26 cellular contexts compared by ENCODE assay signal in the genomic region with DNA sequence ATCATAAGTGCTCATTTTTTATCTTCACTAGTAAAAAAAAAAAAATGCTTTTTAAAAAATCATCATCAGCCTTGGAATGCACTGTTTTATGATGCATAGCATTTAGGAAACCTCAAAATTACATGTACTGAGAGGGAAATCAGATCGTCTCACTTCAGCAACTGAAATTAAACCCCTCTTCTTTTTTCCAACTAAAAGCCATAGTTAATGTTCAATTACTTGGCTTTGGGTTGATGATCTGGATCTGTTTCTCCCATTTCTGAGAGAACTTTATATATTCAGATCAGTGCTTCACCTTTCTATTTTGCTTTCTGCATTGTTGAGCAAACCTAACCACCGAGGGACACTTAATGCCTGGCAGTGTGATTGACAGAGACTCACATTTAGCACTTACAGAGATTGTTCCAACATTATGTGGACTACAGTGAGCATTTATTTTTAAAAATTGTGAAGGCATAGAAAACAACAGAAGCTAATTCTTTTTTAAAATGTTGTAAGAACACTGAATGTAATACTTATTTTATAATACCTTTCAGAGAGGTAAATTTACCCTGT.
DNase-seq lines count a peak whose midpoint lies in the region; ATAC-seq and TF ChIP-seq lines count a peak whose summit lies in the region.
"Had no signal": no experiment of that assay in that cellular context is flagged by ENCODE, and none has a peak within 500 bp of the region (broad histone marks: within the 10 kb centered on the region; RNA-seq: fewer than 3 reads in every experiment).

No MANE protein-coding gene starts in this region.

- H3K79me1 ChIP-seq in IMR-90 (ENCODE audit: low read depth in 1 of 2, low read length in 2 of 2), result no peaks in the 10 kb centered on the region

- POLR2A ChIA-PET in IMR-90 (lab: Charles Lee; ENCODE audit: unreplicated experiment) (no interaction called here), WTC11 (lab: Charles Lee) (no interaction called here)

- H3K36me3 Mint-ChIP-seq in WTC11 (no peaks in the 10 kb centered on the region), nephron progenitor cell (ENCODE audit: low read depth) (no peaks in the 10 kb centered on the region)

- TF ChIP-seq RAD21 in IMR-90 (IDR thresholded peaks at IDR 0.05; ENCODE audit: low read length), result no peak

- no peak overlapping the region for H4K91ac ChIP-seq in IMR-90 (ENCODE audit: insufficient read depth, low read depth, low read length)

- in situ Hi-C loops in IMR-90 (cut with MboI; ENCODE audit: low sequenced_read_pairs), result no loop called here

- ATAC-seq in IMR-90 (ENCODE audit: low read depth), result no peak
- no peak for ATAC-seq in WTC11
- ATAC-seq: A549, HepG2, K562 had no signal

- no peak overlapping the region for H3K56ac ChIP-seq in IMR-90 (ENCODE audit: extremely low read depth, insufficient read depth, low read length)

- H2AFZ ChIP-seq in IMR-90 (replicated peaks; ENCODE audit: low read length, poor library complexity) (no peak overlapping the region), osteoblast (ENCODE audit: low read length) (no peak overlapping the region)

- H3K4me1 Mint-ChIP-seq in WTC11 (peaks cover 23% of the 10 kb centered on the region), nephron progenitor cell (peaks cover 19% of the 10 kb centered on the region)

- CTCF ChIA-PET in IMR-90 (lab: Yijun Ruan, JAX), result no interaction called here
- CTCF ChIA-PET in WTC11 (lab: Charles Lee), result no interaction called here

- H3K4me1 ChIP-seq in IMR-90 (ENCODE audit: control insufficient read depth, insufficient read depth, low read length) (peaks cover 7% of the 10 kb centered on the region; the same call in 1 of the 2 replicates), osteoblast (ENCODE audit: insufficient read depth, low read length) (peaks cover 17% of the 10 kb centered on the region), tibial artery (peaks cover 0 to 77% (median 16%) of the 10 kb centered on the region in 4 donors)
- H3K4me1 ChIP-seq: A549; BLaER1 treated with 17β-estradiol and CSF1 and Interleukin-3, amounts not matched to agents 10 nM and 100 nM; SJSA1 had no signal

- H3K23ac ChIP-seq in IMR-90 (ENCODE audit: low read depth, low read length), result no peak overlapping the region

- H3K4ac ChIP-seq in IMR-90 (ENCODE audit: low read depth, low read length), result no peak overlapping the region

- TF ChIP-seq CTCF in IMR-90 (conservative IDR thresholded peaks at IDR 0.05; ENCODE audit: low read depth, low read length) (no peak), kidney epithelial cell (IDR thresholded peaks at IDR 0.05; ENCODE audit: insufficient read depth, low read length, poor library complexity, severe bottlenecking) (no peak), osteoblast (IDR thresholded peaks at IDR 0.05; ENCODE audit: extremely low read depth, low read depth, low read length) (no peak), tibial artery (IDR thresholded peaks at IDR 0.05) (no peak), WTC11 (IDR thresholded peaks at IDR 0.05) (no peak), nephron progenitor cell (IDR thresholded peaks at IDR 0.05) (no peak)

- H4K5ac ChIP-seq in IMR-90 (ENCODE audit: low read depth, low read length), result no peak overlapping the region

- H2BK5ac ChIP-seq in IMR-90 (ENCODE audit: low read depth, low read length, poor library complexity, severe bottlenecking), result no peak overlapping the region

- dilution Hi-C loops in IMR-90 (cut with HindIII; ENCODE audit: low sequenced_read_pairs, unreplicated experiment), result no loop called here

- no peak overlapping the region for H2AK9ac ChIP-seq in IMR-90 (replicated peaks; ENCODE audit: low read depth, low read length, poor library complexity)

- no peaks in the 10 kb centered on the region for H3K79me2 ChIP-seq in osteoblast (ENCODE audit: insufficient read depth, low read length)

- peaks cover 2% of the 10 kb centered on the region; the same call in 1 of the 2 replicates for H3K9me1 ChIP-seq in IMR-90 (ENCODE audit: insufficient read depth, low read length)

- H2BK15ac ChIP-seq in IMR-90 (ENCODE audit: low read depth, low read length), result peak overlapping the region; percentile 74; the same call in 1 of the 3 replicates

- BruUV-seq in IMR-90 (replicated peaks; lab: Mats Ljungman, UMichigan), result no TSS peak

- DNase-seq in IMR-90, result no peak
- peak; percentile 26 for DNase-seq in kidney epithelial cell (ENCODE audit: low read depth)
- no peak for DNase-seq in osteoblast (ENCODE audit: insufficient read length, low spot score, missing footprints)
- DNase-seq in tibial artery, result no peak
- DNase-seq in WTC11 (ENCODE audit: low spot score), result no peak
- DNase-seq in NCI-H187 (lab: John Stamatoyannopoulos, UW), result no peak
- DNase-seq in nephron progenitor cell, result no peak
- DNase-seq: AML-193; CD4-positive, alpha-beta T cell; DMS53; GF-D8; Kasumi-1; NCI-H1092 treated with DMSO at 0.1 percent for 48 hours; NCI-H1436; NCI-H187 treated with DMSO at 0.1 percent for 48 hours; NCI-H2107; NCI-H446 treated with DMSO at 0.1 percent for 48 hours; NCI-H526; NCI-H82; Right ventricle myocardium superior; RPMI8226 had no signal

- no peaks in the 10 kb centered on the region for H3K9me3 ChIP-seq in IMR-90 (ENCODE audit: control insufficient read depth, insufficient read depth, low read length)
- no peaks in the 10 kb centered on the region for H3K9me3 ChIP-seq in osteoblast (ENCODE audit: low read depth, low read length)
- no peaks in the 10 kb centered on the region for H3K9me3 ChIP-seq in tibial artery
- H3K9me3 ChIP-seq: A549; BLaER1 treated with 17β-estradiol and CSF1 and Interleukin-3, amounts not matched to agents 10 nM and 100 nM; SJSA1 had no signal

- no peak overlapping the region for H2BK120ac ChIP-seq in IMR-90 (ENCODE audit: low read depth, low read length)

- H3K27me3 ChIP-seq in IMR-90 (ENCODE audit: control insufficient read depth, insufficient read depth, low read length), result no peaks in the 10 kb centered on the region
- H3K27me3 ChIP-seq in kidney epithelial cell (ENCODE audit: control insufficient read depth, insufficient read depth, low read length), result no peaks in the 10 kb centered on the region
- no peaks in the 10 kb centered on the region for H3K27me3 ChIP-seq in osteoblast (ENCODE audit: insufficient read depth, low read length)
- H3K27me3 ChIP-seq in tibial artery, result no peaks in the 10 kb centered on the region
- H3K27me3 ChIP-seq: BLaER1 treated with 17β-estradiol and CSF1 and Interleukin-3, amounts not matched to agents 10 nM and 100 nM; SJSA1 had no signal

- no peak overlapping the region; the same call in 1 of the 2 replicates for H3K18ac ChIP-seq in IMR-90 (ENCODE audit: low read depth, low read length)

- intact Hi-C loops in IMR-90 (cut with micrococcal nuclease) (loop anchor here (1.0 kb wide), 1 partner anchor 225 kb away; no protein-coding TSS in a partner anchor), tibial artery (cut with DNase I; ENCODE audit: low total_unique reads) (no loop called here)

- H3K4me3 Mint-ChIP-seq in WTC11, result no peak overlapping the region
- no peak overlapping the region for H3K4me3 Mint-ChIP-seq in nephron progenitor cell
- H3K4me3 Mint-ChIP-seq: CD4-positive, alpha-beta T cell had no signal

- no peak overlapping the region for H3K4me2 ChIP-seq in IMR-90 (ENCODE audit: low read depth, low read length)
- H3K4me2 ChIP-seq in osteoblast (ENCODE audit: insufficient read depth, low read length), result peak overlapping the region; percentile 16
- H3K4me2 ChIP-seq: A549; BLaER1 treated with 17β-estradiol and CSF1 and Interleukin-3, amounts not matched to agents 10 nM and 100 nM had no signal

- no peak for TF ChIP-seq POLR2A in IMR-90 (IDR thresholded peaks at IDR 0.05; ENCODE audit: low read depth, low read length)

- no peaks in the 10 kb centered on the region for H3K27me3 Mint-ChIP-seq in WTC11 (ENCODE audit: low read depth)
- peaks cover 3% of the 10 kb centered on the region for H3K27me3 Mint-ChIP-seq in nephron progenitor cell (ENCODE audit: low read depth, poor library complexity)
- H3K27me3 Mint-ChIP-seq: CD4-positive, alpha-beta T cell had no signal

- H2AK5ac ChIP-seq in IMR-90 (ENCODE audit: low read depth, low read length), result no peak overlapping the region

- H4K20me1 ChIP-seq in IMR-90 (ENCODE audit: insufficient read depth, low read length), result no peaks in the 10 kb centered on the region; the same call in 1 of the 2 replicates
- no peaks in the 10 kb centered on the region for H4K20me1 ChIP-seq in osteoblast (ENCODE audit: insufficient read depth, low read length)
- H4K20me1 ChIP-seq: BLaER1 treated with 17β-estradiol and CSF1 and Interleukin-3, amounts not matched to agents 10 nM and 100 nM had no signal

- no peak overlapping the region for H4K8ac ChIP-seq in IMR-90 (ENCODE audit: low read depth in 2 of 2, low read length in 2 of 2)

- H3K36me3 ChIP-seq in IMR-90 (ENCODE audit: control insufficient read depth, insufficient read depth, low read length) (no peaks in the 10 kb centered on the region), kidney epithelial cell (ENCODE audit: control insufficient read depth, insufficient read depth, low read length) (no peaks in the 10 kb centered on the region), osteoblast (ENCODE audit: insufficient read depth, low read length) (no peaks in the 10 kb centered on the region), tibial artery (no peaks in the 10 kb centered on the region)
- H3K36me3 ChIP-seq: BLaER1 treated with 17β-estradiol and CSF1 and Interleukin-3, amounts not matched to agents 10 nM and 100 nM; SJSA1 had no signal

- H3K4me3 ChIP-seq in IMR-90 (ENCODE audit: insufficient read depth, low read depth, low read length) (no peak overlapping the region), kidney epithelial cell (ENCODE audit: low read depth, low read length) (no peak overlapping the region), osteoblast (ENCODE audit: insufficient read depth, low read length) (no peak overlapping the region), tibial artery (no peak overlapping the region)
- H3K4me3 ChIP-seq: A549; BLaER1 treated with 17β-estradiol and CSF1 and Interleukin-3, amounts not matched to agents 10 nM and 100 nM; K562; SJSA1 had no signal

- WGBS in IMR-90 (ENCODE audit: extremely low coverage in 2 of 2, insufficient read length in 1 of 2), 2 experiments, result no CpG with 5 or more reads among the region's 2 CpGs

- H3K9me3 Mint-ChIP-seq in WTC11, result no peaks in the 10 kb centered on the region
- H3K9me3 Mint-ChIP-seq in nephron progenitor cell, result no peaks in the 10 kb centered on the region
- H3K9me3 Mint-ChIP-seq: CD4-positive, alpha-beta T cell had no signal

- peak overlapping the region; percentile 78; the same call in 1 of the 2 replicates for H3K14ac ChIP-seq in IMR-90 (replicated peaks; ENCODE audit: low read depth, low read length)

- H2BK20ac ChIP-seq in IMR-90 (ENCODE audit: low read depth, low read length), result no peak overlapping the region

- no peak overlapping the region for H3K27ac Mint-ChIP-seq in WTC11
- H3K27ac Mint-ChIP-seq in nephron progenitor cell, result no peak overlapping the region
- H3K27ac Mint-ChIP-seq: CD4-positive, alpha-beta T cell had no signal

- H3K9ac ChIP-seq in IMR-90 (ENCODE audit: low read depth, low read length), result no peak overlapping the region
- H3K9ac ChIP-seq: BLaER1 treated with 17β-estradiol and CSF1 and Interleukin-3, amounts not matched to agents 10 nM and 100 nM had no signal

- no peak overlapping the region for H3K27ac ChIP-seq in IMR-90 (ENCODE audit: insufficient read depth, low read length)
- no peak overlapping the region for H3K27ac ChIP-seq in osteoblast (ENCODE audit: low read depth, low read length)
- H3K27ac ChIP-seq in tibial artery, result peak overlapping the region; percentile 47 to 76
- H3K27ac ChIP-seq: A549; BLaER1 treated with 17β-estradiol and CSF1 and Interleukin-3, amounts not matched to agents 10 nM and 100 nM; SJSA1 had no signal

Comparison
In these comparisons a context has a peak if more than half of its experiments do, and no peak if none do; other contexts are left out.
1. H3K27ac ChIP-seq: peak in tibial artery (2 of 2); none in IMR-90 (single experiment) and osteoblast (single experiment).